8 cellular contexts compared by ENCODE assay signal in the genomic region with DNA sequence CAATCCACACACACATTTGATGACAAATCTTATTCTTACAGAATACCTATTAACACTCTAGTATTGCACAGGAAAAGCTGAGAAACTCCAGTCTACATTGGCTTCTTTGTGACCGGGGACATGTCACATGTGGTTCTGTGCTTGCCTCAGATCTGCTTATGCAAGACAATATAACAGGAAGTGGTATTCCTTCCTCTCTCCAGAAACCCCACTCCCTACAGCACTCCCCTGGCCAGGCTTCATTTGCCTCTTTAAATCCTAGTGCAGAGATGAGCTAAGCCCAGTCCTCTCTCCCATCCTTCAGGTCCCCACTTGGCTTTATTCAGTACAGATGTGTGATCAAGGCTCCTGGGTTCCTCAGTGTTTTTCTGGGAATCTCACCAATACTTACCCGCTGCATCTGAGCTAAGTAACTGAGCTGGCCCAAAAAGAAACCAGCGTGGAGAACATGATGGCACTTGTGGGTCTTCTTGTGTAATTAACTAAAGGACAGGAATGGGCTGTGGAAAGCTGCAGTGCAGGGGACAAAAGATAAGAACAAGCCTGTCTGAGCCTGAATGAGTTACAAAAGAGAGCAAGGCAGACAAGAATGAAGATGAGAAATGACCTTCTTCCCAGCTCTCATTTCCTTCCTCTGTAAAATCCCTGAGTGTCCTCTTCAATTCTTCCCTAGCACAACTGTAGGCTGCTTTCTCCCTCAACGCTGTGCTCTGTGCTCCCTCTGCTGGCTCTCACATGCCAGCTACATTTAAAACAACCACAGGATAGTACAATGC.
A peak's percentile ranks its signal among the peaks of the same experiment; 100 is the strongest.
DNase-seq lines count a peak whose midpoint lies in the region; ATAC-seq and TF ChIP-seq lines count a peak whose summit lies in the region.

No MANE protein-coding gene starts in this region.

- H3K4me3 ChIP-seq in astrocyte of the cerebellum (ENCODE audit: low read depth, low read length) (no peak overlapping the region), right atrium auricular region (no peak overlapping the region)

- no peak overlapping the region for H3K27ac ChIP-seq in right atrium auricular region

- peak; percentile 29 for DNase-seq in GM04504 (ENCODE audit: low read depth)
- DNase-seq in HEK293T (ENCODE audit: extremely low spot score): peak; percentile 70
- peak; percentile 87 for DNase-seq in MV-4-11 (lab: John Stamatoyannopoulos, UW)
- peak; percentile 78 for DNase-seq in SK-MEL-5 (ENCODE audit: low read depth, low spot score)
- peak; percentile 36 for DNase-seq in astrocyte of the cerebellum (ENCODE audit: low read depth)
- DNase-seq in right atrium auricular region (ENCODE audit: low spot score): peak; percentile 68
- DNase-seq in sciatic nerve (ENCODE audit: low spot score): peak; percentile 72

- H3K4me1 ChIP-seq in right atrium auricular region: no peaks in the 10 kb centered on the region

- in situ Hi-C loops in SK-MEL-5 (cut with HindIII; ENCODE audit: low pct_unique_long_range_greater_than_20kb, low sequenced_read_pairs): no loop called here
- in situ Hi-C loops in astrocyte of the cerebellum (cut with HindIII; ENCODE audit: low sequenced_read_pairs): no loop called here

- intact Hi-C loops in sciatic nerve (cut with DNase I): loop anchor here (10.0 kb wide), 1 partner anchor 863 kb away; no protein-coding TSS in a partner anchor

- no peaks in the 10 kb centered on the region for H3K36me3 ChIP-seq in right atrium auricular region

- POLR2A ChIA-PET in HEK293T (lab: Yijun Ruan, JAX): interaction anchor here (0.9 kb wide), 1 partner anchor 17 kb away, joined by 3 read pairs; no protein-coding TSS in a partner anchor

- no peaks in the 10 kb centered on the region for H3K27me3 ChIP-seq in right atrium auricular region

- H3K9me3 ChIP-seq in right atrium auricular region: no peaks in the 10 kb centered on the region

- CTCF ChIA-PET in HEK293T (lab: Yijun Ruan, JAX): interaction anchor here (0.6 to 1.4 kb wide), 12 partner anchors 12 to 868 kb away, joined by 3 to 7 read pairs (median 3); no protein-coding TSS in a partner anchor

- ATAC-seq in sciatic nerve (peak; percentile 97), GM18505 (IDR thresholded peaks at IDR 0.05; ENCODE audit: unreplicated experiment) (no peak)

- TF ChIP-seq POLR2A in GM18505 (IDR thresholded peaks at IDR 0.05; ENCODE audit: borderline replicate concordance, extremely low read depth, insufficient read depth, insufficient read length): no peak

- TF ChIP-seq CTCF in astrocyte of the cerebellum (IDR thresholded peaks at IDR 0.05; ENCODE audit: low read depth, low read length, missing control alignments): peak; percentile 91
- TF ChIP-seq CTCF in right atrium auricular region (IDR thresholded peaks at IDR 0.05): peak; percentile 52 to 76

TF ChIP-seq in HEK293T, 16 proteins besides CTCF, POLR2A, EP300 and RAD21:
- no peak for TF ChIP-seq FOXM1 (IDR thresholded peaks at IDR 0.05; ENCODE audit: borderline replicate concordance)
- no peak for TF ChIP-seq CTBP1 (IDR thresholded peaks at IDR 0.05; ENCODE audit: borderline replicate concordance)
- no peak for TF ChIP-seq FOXK2 (IDR thresholded peaks at IDR 0.05)
- no peak for TF ChIP-seq ELF4 (IDR thresholded peaks at IDR 0.05)
- TF ChIP-seq, protein P1, sequence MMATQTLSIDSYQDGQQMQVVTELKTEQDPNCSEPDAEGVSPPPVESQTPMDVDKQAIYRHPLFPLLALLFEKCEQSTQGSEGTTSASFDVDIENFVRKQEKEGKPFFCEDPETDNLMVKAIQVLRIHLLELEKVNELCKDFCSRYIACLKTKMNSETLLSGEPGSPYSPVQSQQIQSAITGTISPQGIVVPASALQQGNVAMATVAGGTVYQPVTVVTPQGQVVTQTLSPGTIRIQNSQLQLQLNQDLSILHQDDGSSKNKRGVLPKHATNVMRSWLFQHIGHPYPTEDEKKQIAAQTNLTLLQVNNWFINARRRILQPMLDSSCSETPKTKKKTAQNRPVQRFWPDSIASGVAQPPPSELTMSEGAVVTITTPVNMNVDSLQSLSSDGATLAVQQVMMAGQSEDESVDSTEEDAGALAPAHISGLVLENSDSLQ (IDR thresholded peaks at IDR 0.05): no peak
- no peak for TF ChIP-seq SP1 (IDR thresholded peaks at IDR 0.05)
- no peak for TF ChIP-seq HDGF (IDR thresholded peaks at IDR 0.05; ENCODE audit: borderline replicate concordance)
- TF ChIP-seq ZNF384 (IDR thresholded peaks at IDR 0.05): no peak
- TF ChIP-seq SUZ12 (IDR thresholded peaks at IDR 0.05): no peak
- TF ChIP-seq ARNT (IDR thresholded peaks at IDR 0.05): no peak
- no peak for TF ChIP-seq NFRKB (IDR thresholded peaks at IDR 0.05)
- TF ChIP-seq L3MBTL2 (conservative IDR thresholded peaks at IDR 0.05): no peak
- TF ChIP-seq LEF1 (IDR thresholded peaks at IDR 0.05; ENCODE audit: borderline replicate concordance): no peak
- TF ChIP-seq TARDBP (IDR thresholded peaks at IDR 0.05): no peak
- no peak for TF ChIP-seq FOXA1 (IDR thresholded peaks at IDR 0.05)

Comparison
In these comparisons a context has a peak if more than half of its experiments do, and no peak if none do; other contexts are left out.
1. DNase-seq: peak in every context shown above with its lines; median percentile 87 in MV-4-11; 78 in SK-MEL-5; 72 in sciatic nerve; 70 in HEK293T; 68 in right atrium auricular region; 36 in astrocyte of the cerebellum; 29 in GM04504.